ENCODE assay signal across 8 cellular contexts in genomic region chr9:109320338-109320733, GRCh38. TPM values are rescaled to one million over a fixed set of nuclear protein-coding genes. Genes with fewer than 3 reads are reported as not detected.
DNase-seq lines count a peak whose midpoint lies in the region; ATAC-seq and TF ChIP-seq lines count a peak whose summit lies in the region.

No MANE protein-coding gene starts in this region.

- H3K27ac ChIP-seq in RWPE1 = peak overlapping the region; percentile 84
- H3K27ac ChIP-seq in lung (ENCODE audit: low read depth in 1 of 2, low read length in 1 of 2) = no peak overlapping the region

- H3K4me3 ChIP-seq in lung = peak overlapping the region; percentile 61

- DNase-seq in stimulated activated CD4-positive, alpha-beta T cell treated with anti-CD3 and anti-CD28 coated beads, Interleukin-15, amount 100 ng/mL, for 24 hours = peak; percentile 14
- DNase-seq in stimulated activated CD4-positive, alpha-beta T cell treated with anti-CD3 and anti-CD28 coated beads, Interleukin-4, amount 100 ng/mL, for 24 hours = no peak
- DNase-seq in RWPE1 (ENCODE audit: low spot score) (no peak), lung (ENCODE audit: low spot score) (no peak), AML-193 (lab: John Stamatoyannopoulos, UW) (no peak), T-helper 1 cell (no peak), occipital lobe (lab: John Stamatoyannopoulos, UW) (no peak)

- 1 to 2% methylated on average over 19 to 75 of the region's 75 CpGs for WGBS in lung, 2 donors

- CTCF ChIA-PET in RWPE1 (lab: Yijun Ruan, JAX) = interaction anchor here (0.6 to 2.4 kb wide), 4 partner anchors 25 to 220 kb away, joined by 3 to 17 read pairs (median 10); no protein-coding TSS in a partner anchor

- TF ChIP-seq CTCF in RWPE1 (conservative IDR thresholded peaks at IDR 0.05; ENCODE audit: low read depth) = no peak
- TF ChIP-seq CTCF in lung (IDR thresholded peaks at IDR 0.05; ENCODE audit: control extremely low read depth, extremely low read depth) = no peak

- no peaks in the 10 kb centered on the region for H3K27me3 ChIP-seq in lung (ENCODE audit: control insufficient read depth, insufficient read depth)

- H3K4me1 ChIP-seq in lung (ENCODE audit: control insufficient read depth in 2 of 2, insufficient read depth in 2 of 2, low read length in 2 of 2) = peaks cover 0 to 9% of the 10 kb centered on the region in 2 donors

- no peaks in the 10 kb centered on the region for H3K9me3 ChIP-seq in lung (ENCODE audit: control insufficient read depth in 2 of 2, insufficient read depth in 1 of 2, low read length in 1 of 2)

- peak; percentile 36 for ATAC-seq in HG02759 (IDR thresholded peaks at IDR 0.05; ENCODE audit: unreplicated experiment)
- ATAC-seq in lung (ENCODE audit: insufficient read depth, low FRiP score) = no peak

- no peaks in the 10 kb centered on the region for H3K36me3 ChIP-seq in lung (ENCODE audit: control insufficient read depth in 2 of 2, insufficient read depth in 2 of 2, low read length in 2 of 2)

- POLR2A ChIA-PET in RWPE1 (lab: Yijun Ruan, JAX; ENCODE audit: low non-redundant PET) = no interaction called here

RNA-seq across cellular contexts. Expression of gene EPB41L4B, which starts 0.5 kb away (rescaled TPM):
- total RNA-seq in lung (10 to 100 TPM; 13.9 to 14.5 TPM), occipital lobe (3.7 TPM)
- 10 to 100 TPM in 1 of 2 donors, 1 to 10 TPM in 1; 6.0 to 10.4 TPM for polyA plus RNA-seq in lung
